In genomic region chr11:40293655-40294342, GRCh38 we compare ENCODE assay signal across 8 cellular contexts.
A peak's percentile ranks its signal among the peaks of the same experiment; 100 is the strongest.
DNase-seq lines count a peak whose midpoint lies in the region; ATAC-seq lines count a peak whose summit lies in the region.

No MANE protein-coding gene starts in this region.

- H3K27ac Mint-ChIP-seq in activated naive CD8-positive, alpha-beta T cell treated with anti-CD3 and anti-CD28 coated beads for 36 hours: no peak overlapping the region

- ATAC-seq in GM19397 (IDR thresholded peaks at IDR 0.05; ENCODE audit: unreplicated experiment) (peak; percentile 98), HG03457 (IDR thresholded peaks at IDR 0.05; ENCODE audit: unreplicated experiment) (peak; percentile 86)

- H3K36me3 Mint-ChIP-seq in activated naive CD8-positive, alpha-beta T cell treated with anti-CD3 and anti-CD28 coated beads for 36 hours: peaks cover 4% of the 10 kb centered on the region

- intact Hi-C loops in head of caudate nucleus (cut with DNase I): loop anchor here (2.0 to 5.0 kb wide), 2 partner anchors 106 to 163 kb away; no protein-coding TSS in a partner anchor

- peaks cover 6% of the 10 kb centered on the region for H3K4me1 Mint-ChIP-seq in activated naive CD8-positive, alpha-beta T cell treated with anti-CD3 and anti-CD28 coated beads for 36 hours

- DNase-seq in DMS79 (lab: John Stamatoyannopoulos, UW) (peak; percentile 43), NCI-H82 (lab: John Stamatoyannopoulos, UW) (peak; percentile 92), head of caudate nucleus (peak; percentile 73 to 93 (median 86)), occipital lobe (lab: John Stamatoyannopoulos, UW) (peak; percentile 82)
- peak; percentile 34 for DNase-seq in activated naive CD8-positive, alpha-beta T cell treated with anti-CD3 and anti-CD28 coated beads for 36 hours
- no peak for DNase-seq in central memory CD4-positive, alpha-beta T cell

- peak overlapping the region; percentile 78 for H3K4me3 Mint-ChIP-seq in activated naive CD8-positive, alpha-beta T cell treated with anti-CD3 and anti-CD28 coated beads for 36 hours

- peaks cover 37% of the 10 kb centered on the region for H3K27me3 Mint-ChIP-seq in activated naive CD8-positive, alpha-beta T cell treated with anti-CD3 and anti-CD28 coated beads for 36 hours

- peaks cover 6% of the 10 kb centered on the region for H3K9me3 Mint-ChIP-seq in activated naive CD8-positive, alpha-beta T cell treated with anti-CD3 and anti-CD28 coated beads for 36 hours
